ENCODE assay signal across 8 cellular contexts in the genomic region with DNA sequence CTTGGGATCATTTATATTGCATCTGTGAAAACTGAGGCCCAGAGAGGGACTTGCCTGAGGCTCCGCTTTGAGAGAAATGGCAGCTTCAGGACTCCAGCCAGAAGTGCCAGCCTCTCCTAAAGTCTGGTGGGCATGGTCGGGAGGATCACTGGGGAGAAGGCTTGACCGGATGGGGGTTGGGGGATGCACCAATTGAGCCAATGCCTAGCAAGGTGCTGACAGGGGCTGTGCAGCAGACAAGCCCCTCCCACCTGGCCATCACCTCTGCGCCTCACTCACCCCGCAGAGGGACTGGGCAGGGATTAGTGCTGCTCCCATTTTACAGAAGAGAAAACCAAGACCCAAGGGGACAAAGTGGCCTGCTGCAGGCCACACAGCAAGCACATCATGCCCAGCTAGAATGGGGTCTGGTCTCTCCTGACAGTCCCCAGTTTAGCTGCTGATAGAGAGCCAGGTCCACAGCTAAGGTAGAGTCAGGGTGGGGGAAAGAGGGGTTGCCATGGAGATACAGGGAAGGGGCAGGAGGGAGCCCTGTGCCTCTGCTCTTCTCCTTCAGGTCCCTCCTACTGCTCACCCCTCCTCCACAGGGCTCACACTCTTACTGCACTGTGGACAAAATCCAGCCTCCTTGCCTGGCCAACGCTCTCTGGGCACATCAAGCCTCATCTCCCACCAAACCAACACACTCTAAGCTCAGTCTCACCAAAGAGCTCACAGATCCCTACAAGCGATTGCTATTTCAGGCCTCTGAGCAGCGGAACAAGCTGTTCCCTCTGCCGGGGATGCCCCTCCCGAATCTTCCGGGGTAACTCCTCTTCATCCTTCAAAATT. TPM values are rescaled to one million over a fixed set of nuclear protein-coding genes. Genes with fewer than 3 reads are reported as not detected.
DNase-seq lines count a peak whose midpoint lies in the region; ATAC-seq and TF ChIP-seq lines count a peak whose summit lies in the region.

No MANE protein-coding gene starts in this region.

- TF ChIP-seq CTCF in CD4-positive, alpha-beta T cell (IDR thresholded peaks at IDR 0.05): no peak
- no peak for TF ChIP-seq CTCF in VCaP (conservative IDR thresholded peaks at IDR 0.05)
- no peak for TF ChIP-seq CTCF in cardiac muscle cell (IDR thresholded peaks at IDR 0.05; ENCODE audit: low read depth, low read length)

- POLR2A ChIA-PET in CD4-positive, alpha-beta T cell (lab: Charles Lee): interaction anchor here (1.2 kb wide), 1 partner anchor 57 kb away, joined by 4 read pairs; the partner anchor contains the start of genes ACO2 and PHF5A

- no peaks in the 10 kb centered on the region for H3K27me3 ChIP-seq in CD4-positive, alpha-beta T cell (ENCODE audit: control insufficient read depth, insufficient read depth, low read length)
- H3K27me3 ChIP-seq in cardiac muscle cell: no peaks in the 10 kb centered on the region

- H3K4me1 ChIP-seq in cardiac muscle cell (ENCODE audit: low read depth): peaks cover 6% of the 10 kb centered on the region

- no peak overlapping the region for H3K27ac ChIP-seq in CD4-positive, alpha-beta T cell (ENCODE audit: low read depth, low read length)
- H3K27ac ChIP-seq in VCaP: peak overlapping the region; percentile 94; the same call in 1 of the 2 replicates
- H3K27ac ChIP-seq in cardiac muscle cell: peak overlapping the region; percentile 69

- H3K4me1 Mint-ChIP-seq in CD4-positive, alpha-beta T cell (ENCODE audit: low read depth): peaks cover 32% of the 10 kb centered on the region

- H3K27ac Mint-ChIP-seq in CD4-positive, alpha-beta T cell: peak overlapping the region; percentile 100

- H3K27me3 Mint-ChIP-seq in CD4-positive, alpha-beta T cell: no peaks in the 10 kb centered on the region

- no peaks in the 10 kb centered on the region for H3K9me3 ChIP-seq in CD4-positive, alpha-beta T cell (ENCODE audit: control insufficient read depth, low read length)
- no peaks in the 10 kb centered on the region for H3K9me3 ChIP-seq in cardiac muscle cell (ENCODE audit: low read depth)

- DNase-seq in CD4-positive, alpha-beta T cell: no peak
- peak in 1 of 2 donors; percentile 25 for DNase-seq in cardiac muscle cell (ENCODE audit: low read depth in 1 of 2, low spot score in 1 of 2)
- peak; percentile 33 to 94 (median 68) for DNase-seq in posterior cingulate gyrus
- no peak for DNase-seq in SIG-M5 (lab: John Stamatoyannopoulos, UW)
- no peak for DNase-seq in activated CD4-positive, CD25-positive, alpha-beta regulatory T cell treated with anti-CD3 and anti-CD28 coated beads, Interleukin-2, amount 50 U/mL, for 72 hours

- intact Hi-C loops in CD4-positive, alpha-beta T cell (cut with DNase I, micrococcal nuclease): no loop called here
- intact Hi-C loops in posterior cingulate gyrus (cut with DNase I): no loop called here

- H3K36me3 Mint-ChIP-seq in CD4-positive, alpha-beta T cell (ENCODE audit: low read depth): peaks cover 14% of the 10 kb centered on the region

- no peak for ATAC-seq in CD4-positive, alpha-beta T cell (ENCODE audit: poor library complexity)
- ATAC-seq in GM21529 (IDR thresholded peaks at IDR 0.05; ENCODE audit: unreplicated experiment): no peak
- no peak for ATAC-seq in HG02970 (IDR thresholded peaks at IDR 0.05; ENCODE audit: low FRiP score, unreplicated experiment)

- CTCF ChIA-PET in CD4-positive, alpha-beta T cell (lab: Charles Lee): interaction anchor here (1.2 to 1.6 kb wide), 2 partner anchors 110 to 116 kb away, joined by 4 read pairs; partner anchors contain the start of gene ZC3H7B

- no peak overlapping the region for H3K4me3 ChIP-seq in cardiac muscle cell

- H3K4me3 Mint-ChIP-seq in CD4-positive, alpha-beta T cell: peak overlapping the region; percentile 72

- no peaks in the 10 kb centered on the region for H3K9me3 Mint-ChIP-seq in CD4-positive, alpha-beta T cell

- no peaks in the 10 kb centered on the region for H3K36me3 ChIP-seq in cardiac muscle cell

RNA-seq across cellular contexts. Expression of gene TEF, which starts 29.5 kb away (rescaled TPM):
- total RNA-seq in CD4-positive, alpha-beta T cell: 1 to 10 TPM; 2.4 to 2.6 TPM
- 8.5 and 21.1 TPM in 2 replicates for total RNA-seq in cardiac muscle cell
- 4.0 and 20.4 TPM in 2 replicates for polyA plus RNA-seq in cardiac muscle cell

RNA-seq across cellular contexts. Expression of gene TOB2, which starts 35.4 kb away (rescaled TPM):
- total RNA-seq in CD4-positive, alpha-beta T cell: 10 to 100 TPM; 21.0 to 26.7 TPM
- 32.0 and 42.4 TPM in 2 replicates for total RNA-seq in cardiac muscle cell
- 35.5 and 52.9 TPM in 2 replicates for polyA plus RNA-seq in cardiac muscle cell

RNA-seq across cellular contexts. Expression of gene PHF5A, which starts 57.3 kb away (rescaled TPM):
- total RNA-seq in CD4-positive, alpha-beta T cell: 10 to 100 TPM; 41.3 to 44.2 TPM
- total RNA-seq in cardiac muscle cell: 32.2 and 42.2 TPM in 2 replicates
- 25.9 and 26.9 TPM in 2 replicates for polyA plus RNA-seq in cardiac muscle cell

RNA-seq across cellular contexts. Expression of gene ACO2, which starts 57.7 kb away (rescaled TPM):
- 10 to 100 TPM; 69.5 to 71.9 TPM for total RNA-seq in CD4-positive, alpha-beta T cell
- 183 and 223 TPM in 2 replicates for total RNA-seq in cardiac muscle cell
- polyA plus RNA-seq in cardiac muscle cell: 247 and 328 TPM in 2 replicates

Comparison
In these comparisons a context has a peak if more than half of its experiments do, and no peak if none do; other contexts are left out.
1. DNase-seq: peak in posterior cingulate gyrus (10 of 10); none in CD4-positive, alpha-beta T cell (0 of 10), SIG-M5 (single experiment) and activated CD4-positive, CD25-positive, alpha-beta regulatory T cell treated with anti-CD3 and anti-CD28 coated beads, Interleukin-2, amount 50 U/mL, for 72 hours (single experiment).